In genomic region chr9:114186793-114187289, GRCh38 we compare ENCODE assay signal across 1 cellular context.
TF ChIP-seq lines count a peak whose summit lies in the region.

No MANE protein-coding gene starts in this region.

TF ChIP-seq in K562, 482 proteins besides CTCF, POLR2A, EP300 and RAD21:
- TF ChIP-seq CBFB (CRISPR knock-in tag; IDR thresholded peaks at IDR 0.05) (no peak), ZNF263 (CRISPR knock-in tag; IDR thresholded peaks at IDR 0.05; ENCODE audit: borderline replicate concordance) (peak; percentile 77), HMBOX1 (IDR thresholded peaks at IDR 0.05) (no peak), RBM15 (IDR thresholded peaks at IDR 0.05; ENCODE audit: insufficient read depth, low read length) (no peak), TFE3 (CRISPR knock-in tag; IDR thresholded peaks at IDR 0.05) (no peak), NFIC (IDR thresholded peaks at IDR 0.05) (peak; percentile 14; the same call in 1 of the 2 replicates), HDGF (IDR thresholded peaks at IDR 0.05) (no peak)
